19 cellular contexts compared by ENCODE assay signal in genomic region chr3:48082580-48083187, GRCh38.
DNase-seq lines count a peak whose midpoint lies in the region; ATAC-seq, FAIRE-seq and TF ChIP-seq lines count a peak whose summit lies in the region.
"Had no signal": no experiment of that assay in that cellular context is flagged by ENCODE, and none has a peak within 500 bp of the region (broad histone marks: within the 10 kb centered on the region; RNA-seq: fewer than 3 reads in every experiment).

No MANE protein-coding gene starts in this region.

- H3K9me2 ChIP-seq in HCT116 (ENCODE audit: insufficient read depth), result no peaks in the 10 kb centered on the region

- H3K4me1 Mint-ChIP-seq in astrocyte (ENCODE audit: low read depth, unreplicated experiment), result peaks cover 24% of the 10 kb centered on the region

- 0 out of 4 replicates have a peak, but pooled peaks cover 0 to 3% of the 10 kb centered on the region in 2 experiments for H3K36me3 ChIP-seq in HCT116 (ENCODE audit: control insufficient read depth in 1 of 2, insufficient read depth in 2 of 2, low read length in 2 of 2)
- peaks cover 3% of the 10 kb centered on the region for H3K36me3 ChIP-seq in astrocyte (ENCODE audit: insufficient read depth, low read length)
- peaks cover 0 to 4% of the 10 kb centered on the region in 2 experiments; a peak in 3 of 5 replicates for H3K36me3 ChIP-seq in HepG2 (replicated peaks in 1 of 2; ENCODE audit: control insufficient read depth in 1 of 2, insufficient read depth in 2 of 2, low read length in 2 of 2)
- H3K36me3 ChIP-seq in skeletal muscle tissue (ENCODE audit: control insufficient read depth in 3 of 3, insufficient read depth in 3 of 3, low read length in 3 of 3), result no peaks in the 10 kb centered on the region

- peaks cover 3% of the 10 kb centered on the region for H3K36me3 Mint-ChIP-seq in astrocyte (ENCODE audit: low read depth, unreplicated experiment)

- H4K20me1 ChIP-seq in HCT116 (ENCODE audit: insufficient read depth), result peaks cover 9% of the 10 kb centered on the region; the same call in 1 of the 2 replicates
- H4K20me1 ChIP-seq in astrocyte (ENCODE audit: insufficient read depth, low read length), result peaks cover 92% of the 10 kb centered on the region
- H4K20me1 ChIP-seq in HepG2 (ENCODE audit: insufficient read depth, low read length), result peaks cover 26% of the 10 kb centered on the region; the same call in 1 of the 2 replicates

- CTCF ChIA-PET in HCT116 (lab: Charles Lee), result no interaction called here
- CTCF ChIA-PET in HepG2 (lab: Yijun Ruan, JAX; ENCODE audit: low intra/inter-chr PET ratio, low total read pairs), result no interaction called here

- 73% methylated on average over 4 of the region's 4 CpGs for WGBS in HepG2 (ENCODE audit: low lambda C conversion rate)

- no peak overlapping the region for H3K27ac ChIP-seq in HCT116 (ENCODE audit: low read depth, low read length)
- no peak overlapping the region for H3K27ac ChIP-seq in astrocyte (ENCODE audit: low read depth, low read length)
- H3K27ac ChIP-seq in HepG2 (ENCODE audit: extremely low read length, insufficient read depth, low read length), result no peak overlapping the region
- H3K27ac ChIP-seq in skeletal muscle tissue (ENCODE audit: low read depth, low read length), result peak overlapping the region; percentile 20
- H3K27ac ChIP-seq: SJSA1 had no signal

- no peaks in the 10 kb centered on the region for H3K27me3 Mint-ChIP-seq in astrocyte (ENCODE audit: low read depth, unreplicated experiment)

- TF ChIP-seq RAD21 in HCT116 (IDR thresholded peaks at IDR 0.05; ENCODE audit: low read depth), result no peak
- no peak for TF ChIP-seq RAD21 in HepG2 (CRISPR knock-in tag; IDR thresholded peaks at IDR 0.05)

- in situ Hi-C loops in HepG2 (cut with HindIII; ENCODE audit: extremely low pct_ligation_motif_present, low pct_unique_long_range_greater_than_20kb), result no loop called here

- H2AFZ ChIP-seq in HCT116 (ENCODE audit: low read depth, low read length, poor library complexity, severe bottlenecking) (no peak overlapping the region), astrocyte (ENCODE audit: low read depth, low read length) (no peak overlapping the region), HepG2 (ENCODE audit: low read length) (no peak overlapping the region)

- BruUV-seq in HCT116 (replicated peaks; lab: Mats Ljungman, UMichigan) (no TSS peak), HepG2 (replicated peaks; lab: Mats Ljungman, UMichigan) (no TSS peak)

- H3K4me2 ChIP-seq in HCT116 (ENCODE audit: low read length) (peak overlapping the region; percentile 8; the same call in 1 of the 2 replicates), astrocyte (ENCODE audit: low read length) (peak overlapping the region; percentile 38), HepG2 (ENCODE audit: low read depth, low read length) (no peak overlapping the region)

- H3K9me3 ChIP-seq in HCT116 (ENCODE audit: control insufficient read depth in 1 of 2, insufficient read depth in 1 of 2, low read depth in 1 of 2, low read length in 2 of 2) (no peaks in the 10 kb centered on the region), astrocyte (ENCODE audit: insufficient read depth, low read depth, low read length) (no peaks in the 10 kb centered on the region), HepG2 (ENCODE audit: low read length) (no peaks in the 10 kb centered on the region), skeletal muscle tissue (ENCODE audit: control insufficient read depth in 3 of 3, low read length in 3 of 3) (no peaks in the 10 kb centered on the region)
- H3K9me3 ChIP-seq: SJSA1 had no signal

- H3K27ac Mint-ChIP-seq in astrocyte (ENCODE audit: unreplicated experiment), result no peak overlapping the region

- POLR2A ChIA-PET in HCT116 (lab: Charles Lee), result no interaction called here
- POLR2A ChIA-PET in HepG2 (lab: Yijun Ruan, JAX), result no interaction called here

- DNase-seq in HCT116 (ENCODE audit: low read depth, low spot score), result no peak
- DNase-seq in astrocyte (ENCODE audit: low read depth), result no peak
- no peak for DNase-seq in HepG2 (ENCODE audit: low spot score)
- no peak for DNase-seq in D721Med (ENCODE audit: insufficient read length, low spot score)
- no peak for DNase-seq in NCI-H2029 treated with DMSO at 0.1 percent for 48 hours (lab: John Stamatoyannopoulos, UW)
- DNase-seq in activated CD4-positive, alpha-beta T cell treated with anti-CD3 and anti-CD28 coated beads for 1 hour, result no peak
- DNase-seq: C1 segment of cervical spinal cord, DMS 273 treated with DMSO at 0.1 percent for 48 hours, GDM1, Kasumi-1, NCI-H1105 treated with DMSO at 0.1 percent for 48 hours, NCI-H1694 treated with DMSO at 0.1 percent for 48 hours, NCI-H526 treated with DMSO at 0.1 percent for 48 hours, RPMI8226 had no signal

- TF ChIP-seq EP300 in HepG2 (IDR thresholded peaks at IDR 0.05; ENCODE audit: low read depth in 2 of 2, low read length in 2 of 2) (no peak), HepG2 (CRISPR knock-in tag; IDR thresholded peaks at IDR 0.05; ENCODE audit: borderline replicate concordance) (no peak)

- H3K4me3 Mint-ChIP-seq in astrocyte (ENCODE audit: unreplicated experiment), result no peak overlapping the region

- no peaks in the 10 kb centered on the region for H3K9me3 Mint-ChIP-seq in astrocyte (ENCODE audit: unreplicated experiment)

- H3K4me3 ChIP-seq in HCT116 (replicated peaks in 1 of 2; ENCODE audit: low read depth in 1 of 2, low read length in 2 of 2), result no peak overlapping the region
- no peak overlapping the region for H3K4me3 ChIP-seq in astrocyte (ENCODE audit: insufficient read depth, low read depth, low read length)
- no peak overlapping the region for H3K4me3 ChIP-seq in HepG2 (replicated peaks in 1 of 3; ENCODE audit: insufficient read depth in 1 of 3, low read depth in 2 of 3, low read length in 3 of 3)
- H3K4me3 ChIP-seq in skeletal muscle tissue (ENCODE audit: low read length in 3 of 3), result no peak overlapping the region
- H3K4me3 ChIP-seq: SJSA1 had no signal

- peaks cover 98% of the 10 kb centered on the region for H3K79me2 ChIP-seq in HCT116 (ENCODE audit: insufficient read depth, low read length)
- peaks cover 100% of the 10 kb centered on the region for H3K79me2 ChIP-seq in astrocyte (ENCODE audit: insufficient read depth, low read length)
- H3K79me2 ChIP-seq in HepG2 (ENCODE audit: insufficient read depth, low read length), result peaks cover 87% of the 10 kb centered on the region

- intact Hi-C loops in HCT116 (cut with micrococcal nuclease) (no loop called here), HepG2 (cut with micrococcal nuclease; ENCODE audit: unreplicated experiment) (no loop called here)

- TF ChIP-seq CTCF in HCT116 (IDR thresholded peaks at IDR 0.05 in 2 of 3, conservative IDR thresholded peaks at IDR 0.05 in 1 of 3; ENCODE audit: borderline replicate concordance in 1 of 3, insufficient read depth in 1 of 3, low read depth in 2 of 3, low read length in 2 of 3), result no peak
- TF ChIP-seq CTCF in astrocyte (IDR thresholded peaks at IDR 0.05; ENCODE audit: insufficient read depth, low read depth, low read length), result no peak
- no peak for TF ChIP-seq CTCF in HepG2 (CRISPR knock-in tag; IDR thresholded peaks at IDR 0.05)
- no peak for TF ChIP-seq CTCF in D721Med (IDR thresholded peaks at IDR 0.05; ENCODE audit: insufficient read depth, missing control alignments)

- FAIRE-seq in astrocyte (lab: Jason Lieb, UNC) (no peak), HepG2 (lab: Jason Lieb, UNC) (no peak), D721Med (lab: Jason Lieb, UNC) (no peak)
- FAIRE-seq: GM12891, H54 had no signal

- RAD21 ChIA-PET in HCT116 (lab: Charles Lee; ENCODE audit: low non-redundant PET in 1 of 2, low total read pairs in 2 of 2, uncharacterized antibody in 2 of 2, unreplicated experiment in 2 of 2), result no interaction called here

- H3K27me3 ChIP-seq in HCT116 (ENCODE audit: insufficient read depth, low read length), result no peaks in the 10 kb centered on the region
- H3K27me3 ChIP-seq in astrocyte (ENCODE audit: insufficient read depth, low read length), result no peaks in the 10 kb centered on the region
- H3K27me3 ChIP-seq in HepG2 (ENCODE audit: control insufficient read depth in 1 of 2, insufficient read depth in 2 of 2, low read length in 2 of 2), result no peaks in the 10 kb centered on the region; a peak in 2 of 5 replicates
- H3K27me3 ChIP-seq in skeletal muscle tissue (ENCODE audit: control insufficient read depth in 3 of 3, insufficient read depth in 3 of 3, low read length in 3 of 3), result no peaks in the 10 kb centered on the region
- H3K27me3 ChIP-seq: SJSA1 had no signal

- TF ChIP-seq POLR2A in HCT116 (IDR thresholded peaks at IDR 0.05; ENCODE audit: borderline replicate concordance, extremely low read depth, insufficient read depth, insufficient read length), result no peak
- no peak for TF ChIP-seq POLR2A in HepG2 (IDR thresholded peaks at IDR 0.05; ENCODE audit: insufficient read depth in 1 of 2, low read depth in 2 of 2, low read length in 2 of 2)

- ATAC-seq in HCT116 (no peak), HepG2 (no peak), HG03571 (IDR thresholded peaks at IDR 0.05; ENCODE audit: unreplicated experiment) (no peak)

- H3K4me1 ChIP-seq in HCT116 (ENCODE audit: control insufficient read depth in 1 of 2, insufficient read depth in 2 of 2, low read length in 2 of 2), result peaks cover 16 to 32% of the 10 kb centered on the region in 2 experiments
- peaks cover 13% of the 10 kb centered on the region for H3K4me1 ChIP-seq in astrocyte (ENCODE audit: insufficient read depth, low read length)
- peaks cover 50% of the 10 kb centered on the region for H3K4me1 ChIP-seq in HepG2 (ENCODE audit: insufficient read depth, low read length)
- peaks cover 18 to 35% (median 28%) of the 10 kb centered on the region in 3 donors for H3K4me1 ChIP-seq in skeletal muscle tissue (ENCODE audit: control insufficient read depth in 3 of 3, insufficient read depth in 3 of 3, low read length in 3 of 3)

- H3K9ac ChIP-seq in HCT116 (ENCODE audit: low read length) (no peak overlapping the region), astrocyte (ENCODE audit: low read length) (no peak overlapping the region), HepG2 (ENCODE audit: insufficient read depth, low read depth, low read length) (no peak overlapping the region), skeletal muscle tissue (ENCODE audit: low read depth in 1 of 3, low read length in 3 of 3) (no peak overlapping the region)

TF ChIP-seq in HCT116, 20 proteins besides CTCF, POLR2A, EP300 and RAD21 (continues in another document):
- TF ChIP-seq YY1 (IDR thresholded peaks at IDR 0.05; ENCODE audit: extremely low read depth, insufficient replicate concordance, low read depth, low read length) (no peak), FOSL1 (IDR thresholded peaks at IDR 0.05; ENCODE audit: low read depth) (no peak), JUND (IDR thresholded peaks at IDR 0.05) (no peak)

TF ChIP-seq in HepG2, 621 proteins besides CTCF, POLR2A, EP300 and RAD21 (continues in another document):
- no peak for TF ChIP-seq ZNF562 (CRISPR knock-in tag; IDR thresholded peaks at IDR 0.05; ENCODE audit: borderline replicate concordance)
